ENCODE assay signal across 23 cellular contexts in the genomic region with DNA sequence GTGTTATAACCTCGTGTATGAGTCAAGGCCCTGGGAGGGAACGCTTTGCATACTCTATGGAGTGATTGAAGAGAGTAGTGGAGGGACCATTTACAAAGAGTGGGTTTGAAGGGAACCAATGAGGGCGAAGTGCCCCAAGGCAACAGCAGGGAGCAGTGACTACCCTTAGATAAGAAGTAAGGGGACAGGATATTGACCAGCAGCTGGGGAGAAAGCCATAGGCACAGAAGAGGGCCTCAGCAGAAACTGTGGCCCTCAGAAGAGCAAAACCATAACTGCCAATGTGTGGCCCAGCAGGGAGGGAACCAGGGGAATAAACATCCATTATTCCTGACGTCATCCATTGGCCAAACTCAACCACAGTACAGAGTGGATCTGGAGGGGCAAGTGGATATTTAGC. TPM values are rescaled to one million over a fixed set of nuclear protein-coding genes. Genes with fewer than 3 reads are reported as not detected.
DNase-seq lines count a peak whose midpoint lies in the region; TF ChIP-seq lines count a peak whose summit lies in the region.
"Had no signal": no experiment of that assay in that cellular context is flagged by ENCODE, and none has a peak within 500 bp of the region (broad histone marks: within the 10 kb centered on the region; RNA-seq: fewer than 3 reads in every experiment).

No MANE protein-coding gene starts in this region.

- no peaks in the 10 kb centered on the region for H3K9me3 Mint-ChIP-seq in osteocyte (ENCODE audit: unreplicated experiment)

- 76% methylated on average over 4 of the region's 4 CpGs for WGBS in esophagus muscularis mucosa

- peaks cover 2% of the 10 kb centered on the region for H3K36me3 Mint-ChIP-seq in osteocyte (ENCODE audit: unreplicated experiment)
- H3K36me3 Mint-ChIP-seq: CD4-positive, CD25-positive, alpha-beta regulatory T cell had no signal

- TF ChIP-seq CTCF in esophagus muscularis mucosa (IDR thresholded peaks at IDR 0.05), result no peak
- no peak for TF ChIP-seq CTCF in osteocyte (IDR thresholded peaks at IDR 0.05)

- H3K4me1 Mint-ChIP-seq in osteocyte (ENCODE audit: unreplicated experiment), result peaks cover 68% of the 10 kb centered on the region

- no peaks in the 10 kb centered on the region for H3K27me3 Mint-ChIP-seq in osteocyte (ENCODE audit: unreplicated experiment)

- DNase-seq in EH (ENCODE audit: low read depth) (peak; percentile 33), NCI-H226 (peak; percentile 56), esophagus muscularis mucosa (ENCODE audit: extremely low spot score) (peak; percentile 55), osteocyte (ENCODE audit: extremely low spot score, unreplicated experiment) (no peak), globus pallidus (ENCODE audit: low spot score) (no peak), HAP-1 (ENCODE audit: low spot score in 2 of 2) (no peak), H4 (ENCODE audit: low spot score) (no peak), putamen (ENCODE audit: low spot score) (no peak)
- DNase-seq: ACHN; activated CD4-positive, alpha-beta T cell treated with anti-CD3 and anti-CD28 coated beads, Interleukin-2, amount 50 U/mL, for 1 hour; activated CD8-positive, alpha-beta memory T cell treated with anti-CD3 and anti-CD28 coated beads, Interleukin-2, amount 50 U/mL, for 4 hours; activated effector memory CD4-positive, alpha-beta T cell treated with Interleukin-2 at 50 U/mL for 16 hours; CD4-positive, CD25-positive, alpha-beta regulatory T cell; erythroblast; KG1; left ventricle myocardium superior; NCI-H2029 treated with DMSO at 0.1 percent for 48 hours; NCI-H510A treated with DMSO at 0.1 percent for 48 hours; Right ventricle myocardium superior; small intestine; T-helper 1 cell had no signal

- no peak for TF ChIP-seq EP300 in esophagus muscularis mucosa (IDR thresholded peaks at IDR 0.05)

- H3K4me1 ChIP-seq in esophagus muscularis mucosa (peaks cover 65 to 99% (median 86%) of the 10 kb centered on the region in 4 donors), HAP-1 (no peaks in the 10 kb centered on the region)
- H3K4me1 ChIP-seq: parathyroid adenoma had no signal

- H3K4me3 Mint-ChIP-seq in osteocyte (ENCODE audit: unreplicated experiment), result no peak overlapping the region
- H3K4me3 Mint-ChIP-seq: CD4-positive, CD25-positive, alpha-beta regulatory T cell had no signal

- in situ Hi-C loops in HAP-1 (cut with MboI; ENCODE audit: low sequenced_read_pairs), result no loop called here

- H3K27ac ChIP-seq in esophagus muscularis mucosa (replicated peaks in 1 of 4), result peak overlapping the region; percentile 87 to 100 (median 98)
- H3K27ac ChIP-seq: cardiac muscle cell, parathyroid adenoma had no signal

- intact Hi-C loops in esophagus muscularis mucosa (cut with DNase I), result no loop called here

- peak overlapping the region; percentile 75 for H3K27ac Mint-ChIP-seq in osteocyte (ENCODE audit: unreplicated experiment)
- H3K27ac Mint-ChIP-seq: CD4-positive, CD25-positive, alpha-beta regulatory T cell had no signal

- no peaks in the 10 kb centered on the region for H3K9me3 ChIP-seq in esophagus muscularis mucosa
- H3K9me3 ChIP-seq in HAP-1, result no peaks in the 10 kb centered on the region

- H3K36me3 ChIP-seq in esophagus muscularis mucosa (no peaks in the 10 kb centered on the region), HAP-1 (replicated peaks) (no peaks in the 10 kb centered on the region)
- H3K36me3 ChIP-seq: cardiac muscle cell had no signal

- H3K27me3 ChIP-seq in esophagus muscularis mucosa (no peaks in the 10 kb centered on the region), HAP-1 (ENCODE audit: low read depth) (no peaks in the 10 kb centered on the region)
- H3K27me3 ChIP-seq: cardiac muscle cell had no signal

- no peak for TF ChIP-seq POLR2A in esophagus muscularis mucosa (IDR thresholded peaks at IDR 0.05; ENCODE audit: low read depth)

- H3K4me3 ChIP-seq in esophagus muscularis mucosa, result no peak overlapping the region
- H3K4me3 ChIP-seq in HAP-1, result no peak overlapping the region
- H3K4me3 ChIP-seq: cardiac muscle cell had no signal

RNA-seq across cellular contexts. Expression of gene PARVA, which starts 24.7 kb away (rescaled TPM):
- 100 to 1,000 TPM; 181 to 228 (median 210) TPM for total RNA-seq in esophagus muscularis mucosa
- total RNA-seq in osteocyte, result 144 and 148 TPM in 2 replicates
- 36.0 and 37.1 TPM in 2 replicates for total RNA-seq in H4 (2014; rRNA removed; shearing (Covaris generic))

Comparison
In these comparisons a context has a peak if more than half of its experiments do, and no peak if none do; other contexts are left out.
1. DNase-seq: peak in EH (single experiment), NCI-H226 (single experiment) and esophagus muscularis mucosa (single experiment); none in osteocyte (single experiment), globus pallidus (single experiment), HAP-1 (0 of 2), H4 (single experiment) and putamen (single experiment).